1 cellular context compared by ENCODE assay signal in the genomic region with DNA sequence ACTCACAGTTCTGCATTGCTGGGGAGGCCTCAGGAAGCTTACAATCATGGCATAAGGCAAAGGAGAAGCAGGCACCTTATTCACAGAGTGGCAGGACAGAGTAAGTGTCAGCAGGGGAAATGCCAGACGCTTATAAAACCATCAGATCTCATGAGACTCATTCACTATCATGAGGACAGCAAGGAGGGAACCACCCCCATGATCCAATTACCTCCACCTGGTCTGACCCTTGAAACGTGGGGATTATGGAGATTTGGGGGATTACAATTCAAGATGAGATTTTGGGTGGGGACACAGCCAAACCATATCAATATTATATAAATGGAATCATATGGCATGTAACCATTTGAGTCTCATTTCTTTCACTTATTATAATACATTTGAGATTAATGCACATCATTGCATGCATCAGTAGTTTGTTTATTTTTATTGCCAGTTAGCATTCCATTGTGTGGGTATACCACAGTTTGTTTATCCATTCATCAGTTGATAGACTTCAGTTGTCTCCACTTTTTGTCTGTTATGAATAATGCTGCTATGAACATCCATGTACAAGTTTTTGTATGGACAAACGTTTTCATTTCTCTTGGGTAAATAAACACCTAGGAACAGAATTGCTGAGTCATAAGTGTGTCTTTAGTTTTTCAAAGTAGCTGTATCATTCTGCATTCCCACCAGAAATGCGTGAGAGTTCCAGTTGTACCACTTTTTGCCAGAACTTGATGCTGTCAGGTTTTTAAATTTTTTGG.
TF ChIP-seq lines count a peak whose summit lies in the region.

No MANE protein-coding gene starts in this region.

TF ChIP-seq in HepG2, 621 proteins besides CTCF, POLR2A, EP300 and RAD21:
- TF ChIP-seq, protein P1, sequence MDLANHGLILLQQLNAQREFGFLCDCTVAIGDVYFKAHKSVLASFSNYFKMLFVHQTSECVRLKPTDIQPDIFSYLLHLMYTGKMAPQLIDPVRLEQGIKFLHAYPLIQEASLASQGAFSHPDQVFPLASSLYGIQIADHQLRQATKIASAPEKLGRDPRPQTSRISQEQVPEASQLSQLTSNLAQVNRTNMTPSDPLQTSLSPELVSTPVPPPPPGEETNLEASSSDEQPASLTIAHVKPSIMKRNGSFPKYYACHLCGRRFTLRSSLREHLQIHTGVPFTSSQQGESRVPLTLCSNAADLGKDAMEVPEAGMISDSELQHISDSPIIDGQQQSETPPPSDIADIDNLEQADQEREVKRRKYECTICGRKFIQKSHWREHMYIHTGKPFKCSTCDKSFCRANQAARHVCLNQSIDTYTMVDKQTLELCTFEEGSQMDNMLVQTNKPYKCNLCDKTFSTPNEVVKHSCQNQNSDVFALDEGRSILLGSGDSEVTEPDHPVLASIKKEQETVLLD (CRISPR knock-in tag; IDR thresholded peaks at IDR 0.05; ENCODE audit: low read depth): no peak
- TF ChIP-seq ZNF800 (CRISPR knock-in tag; IDR thresholded peaks at IDR 0.05) (no peak), ZNF780A (CRISPR knock-in tag; IDR thresholded peaks at IDR 0.05) (no peak), MTF1 (CRISPR knock-in tag; IDR thresholded peaks at IDR 0.05) (no peak), ZNF160 (CRISPR knock-in tag; IDR thresholded peaks at IDR 0.05) (no peak), ZNF501 (CRISPR knock-in tag; IDR thresholded peaks at IDR 0.05) (no peak), CENPT (CRISPR knock-in tag; IDR thresholded peaks at IDR 0.05; ENCODE audit: low read depth) (no peak), NFE2L2 (IDR thresholded peaks at IDR 0.05; ENCODE audit: low read length) (peak; percentile 94), MAFF (IDR thresholded peaks at IDR 0.05; ENCODE audit: low read depth, low read length) (peak; percentile 79), LCORL (IDR thresholded peaks at IDR 0.05) (no peak), LCORL (CRISPR knock-in tag; IDR thresholded peaks at IDR 0.05) (no peak), ZNF296 (CRISPR knock-in tag; conservative IDR thresholded peaks at IDR 0.05) (no peak), ZNF616 (CRISPR knock-in tag; IDR thresholded peaks at IDR 0.05; ENCODE audit: low read depth) (no peak), ZNF468 (CRISPR knock-in tag; IDR thresholded peaks at IDR 0.05) (no peak), MAFK (conservative IDR thresholded peaks at IDR 0.05 in 1 of 2, IDR thresholded peaks at IDR 0.05 in 1 of 2; ENCODE audit: low read length in 2 of 2) (peak; percentile 83 to 84)
- TF ChIP-seq, protein P2, sequence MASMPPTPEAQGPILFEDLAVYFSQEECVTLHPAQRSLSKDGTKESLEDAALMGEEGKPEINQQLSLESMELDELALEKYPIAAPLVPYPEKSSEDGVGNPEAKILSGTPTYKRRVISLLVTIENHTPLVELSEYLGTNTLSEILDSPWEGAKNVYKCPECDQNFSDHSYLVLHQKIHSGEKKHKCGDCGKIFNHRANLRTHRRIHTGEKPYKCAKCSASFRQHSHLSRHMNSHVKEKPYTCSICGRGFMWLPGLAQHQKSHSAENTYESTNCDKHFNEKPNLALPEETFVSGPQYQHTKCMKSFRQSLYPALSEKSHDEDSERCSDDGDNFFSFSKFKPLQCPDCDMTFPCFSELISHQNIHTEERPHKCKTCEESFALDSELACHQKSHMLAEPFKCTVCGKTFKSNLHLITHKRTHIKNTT (CRISPR knock-in tag; IDR thresholded peaks at IDR 0.05): no peak
